17 cellular contexts compared by ENCODE assay signal in the genomic region with DNA sequence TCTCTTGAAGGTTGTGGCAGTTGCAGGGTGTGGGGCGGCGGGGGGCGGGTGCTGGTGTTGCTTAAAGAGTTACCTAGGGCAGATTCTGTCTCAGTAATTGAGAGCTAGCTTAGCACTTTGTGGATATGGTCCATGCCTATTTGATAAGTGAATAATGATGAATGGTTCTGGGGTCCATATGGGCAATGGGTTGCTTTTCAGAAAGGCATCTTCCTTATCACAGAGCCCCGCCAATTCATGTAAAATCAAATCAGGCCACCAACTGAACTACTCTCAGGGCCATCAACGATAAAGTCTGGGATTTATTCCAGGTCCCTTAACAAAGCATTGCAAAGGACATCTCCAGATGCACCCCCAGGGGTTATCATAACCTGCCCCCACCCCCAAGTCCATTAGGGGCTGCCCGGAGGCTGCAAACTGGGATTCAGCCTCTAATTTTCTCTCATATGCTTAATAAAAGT. TPM values are rescaled to one million over a fixed set of nuclear protein-coding genes. Genes with fewer than 3 reads are reported as not detected.
DNase-seq lines count a peak whose midpoint lies in the region; ATAC-seq and TF ChIP-seq lines count a peak whose summit lies in the region.
"Had no signal": no experiment of that assay in that cellular context is flagged by ENCODE, and none has a peak within 500 bp of the region (broad histone marks: within the 10 kb centered on the region; RNA-seq: fewer than 3 reads in every experiment).

No MANE protein-coding gene starts in this region.

- H3K36me3 Mint-ChIP-seq in nephron progenitor cell (ENCODE audit: low read depth) = no peaks in the 10 kb centered on the region
- no peaks in the 10 kb centered on the region for H3K36me3 Mint-ChIP-seq in immature natural killer cell
- H3K36me3 Mint-ChIP-seq: CD4-positive, alpha-beta memory T cell had no signal

- H3K4me2 ChIP-seq in SK-N-SH (no peak overlapping the region), mesendoderm (ENCODE audit: low read length) (no peak overlapping the region)

- H3K4me3 ChIP-seq in BE2C (ENCODE audit: low read depth, low read length) = peak overlapping the region; percentile 74
- H3K4me3 ChIP-seq in SK-N-SH (ENCODE audit: low read depth in 2 of 2, low read length in 1 of 2) = no peak overlapping the region
- no peak overlapping the region for H3K4me3 ChIP-seq in mesendoderm (ENCODE audit: low read length)
- H3K4me3 ChIP-seq: GM23248 had no signal

- H3K79me2 ChIP-seq in SK-N-SH (ENCODE audit: insufficient read depth) (no peaks in the 10 kb centered on the region), mesendoderm (ENCODE audit: control insufficient read depth, insufficient read depth, low read length) (no peaks in the 10 kb centered on the region)

- H3K36me3 ChIP-seq in BE2C (peaks cover 15% of the 10 kb centered on the region), SK-N-SH (replicated peaks in 1 of 2; ENCODE audit: control insufficient read depth in 1 of 2, insufficient read depth in 2 of 2, low read length in 1 of 2) (no peaks in the 10 kb centered on the region), mesendoderm (ENCODE audit: control insufficient read depth, insufficient read depth, low read length) (no peaks in the 10 kb centered on the region)

- TF ChIP-seq EP300 in SK-N-SH (IDR thresholded peaks at IDR 0.05; ENCODE audit: borderline replicate concordance in 1 of 2, low read depth in 1 of 2, low read length in 1 of 2) = peak; percentile 22 to 96; a peak in 3 of 4 replicates

- H3K79me1 ChIP-seq in mesendoderm (ENCODE audit: low read length) = no peaks in the 10 kb centered on the region

- H3K27ac Mint-ChIP-seq in nephron progenitor cell (no peak overlapping the region), immature natural killer cell (no peak overlapping the region)
- H3K27ac Mint-ChIP-seq: B cell; CD4-positive, alpha-beta memory T cell had no signal

- H2BK120ac ChIP-seq in mesendoderm (ENCODE audit: low read depth, low read length) = no peak overlapping the region

- H3K18ac ChIP-seq in mesendoderm (ENCODE audit: low read length) = no peak overlapping the region

- peaks cover 52% of the 10 kb centered on the region for H3K4me1 ChIP-seq in BE2C
- H3K4me1 ChIP-seq in SK-N-SH (ENCODE audit: control insufficient read depth in 1 of 2, insufficient read depth in 2 of 2, low read depth in 1 of 2, low read length in 1 of 2) = peaks cover 0 to 54% of the 10 kb centered on the region in 2 experiments; a peak in 2 of 4 replicates
- peaks cover 2% of the 10 kb centered on the region for H3K4me1 ChIP-seq in mesendoderm (ENCODE audit: control insufficient read depth, low read depth, low read length)

- no peak overlapping the region for H2AK5ac ChIP-seq in mesendoderm (ENCODE audit: low read length)

- H3K9ac ChIP-seq in SK-N-SH (no peak overlapping the region), mesendoderm (ENCODE audit: low read length) (no peak overlapping the region)
- H3K9ac ChIP-seq: GM23248 had no signal

- WGBS in SK-N-SH (ENCODE audit: low lambda C conversion rate) = 37% methylated on average over 6 of the region's 6 CpGs
- WGBS in mesendoderm (ENCODE audit: extremely low coverage, insufficient coverage, low lambda C conversion rate) = no CpG with 5 or more reads among the region's 6 CpGs

- H4K20me1 ChIP-seq in SK-N-SH (ENCODE audit: insufficient read depth) = no peaks in the 10 kb centered on the region

- H3K4me3 Mint-ChIP-seq in nephron progenitor cell (peak overlapping the region; percentile 22), immature natural killer cell (no peak overlapping the region)

- no peak overlapping the region for H4K5ac ChIP-seq in mesendoderm (ENCODE audit: low read length)

- no peak overlapping the region for H3K56ac ChIP-seq in mesendoderm (ENCODE audit: low read length)

- H4K8ac ChIP-seq in mesendoderm (ENCODE audit: low read depth, low read length) = no peak overlapping the region

- no peak overlapping the region for H2BK5ac ChIP-seq in mesendoderm (ENCODE audit: low read length)

- DNase-seq in BE2C (peak; percentile 93), SK-N-SH (peak; percentile 84), left kidney (ENCODE audit: low read depth, low spot score) (peak; percentile 33), nephron progenitor cell (no peak), activated T-cell treated with anti-CD3 and anti-CD28 coated beads for 4 hours (no peak), immature natural killer cell (no peak), mesendoderm (no peak)
- DNase-seq: CD4-positive, alpha-beta memory T cell; COR-L47; DMS153; DMS79 treated with DMSO at 0.1 percent for 48 hours; H7 had no signal

- H2AFZ ChIP-seq in SK-N-SH (ENCODE audit: low read depth) = no peak overlapping the region
- H2AFZ ChIP-seq: GM23248 had no signal

- H3K27me3 ChIP-seq in BE2C = no peaks in the 10 kb centered on the region
- peaks cover 46% of the 10 kb centered on the region for H3K27me3 ChIP-seq in SK-N-SH (ENCODE audit: insufficient read depth)
- peaks cover 32% of the 10 kb centered on the region for H3K27me3 ChIP-seq in mesendoderm (ENCODE audit: insufficient read depth, low read length, poor library complexity)

- TF ChIP-seq RAD21 in SK-N-SH (IDR thresholded peaks at IDR 0.05; ENCODE audit: low read length) = no peak; the same call in 1 of the 2 replicates

- ATAC-seq in HG03342 (IDR thresholded peaks at IDR 0.05; ENCODE audit: unreplicated experiment) = no peak
- ATAC-seq: HepG2 had no signal

- H3K27me3 Mint-ChIP-seq in nephron progenitor cell (ENCODE audit: low read depth, poor library complexity) = peaks cover 67% of the 10 kb centered on the region
- peaks cover 22 to 35% (median 25%) of the 10 kb centered on the region in 3 donors for H3K27me3 Mint-ChIP-seq in immature natural killer cell (ENCODE audit: low read depth in 3 of 3)

- H3K23ac ChIP-seq in mesendoderm (ENCODE audit: low read length) = no peak overlapping the region

- H2BK15ac ChIP-seq in mesendoderm (replicated peaks; ENCODE audit: low read depth) = no peak overlapping the region

- POLR2A ChIA-PET in SK-N-SH (lab: Yijun Ruan, JAX) = interaction anchor here (1.1 to 3.9 kb wide), 3 partner anchors 14 to 24 kb away, joined by 4 to 32 read pairs (median 6); no protein-coding TSS in a partner anchor

- H3K9me2 ChIP-seq in SK-N-SH = no peaks in the 10 kb centered on the region

- no peaks in the 10 kb centered on the region for H3K9me3 ChIP-seq in BE2C
- H3K9me3 ChIP-seq in SK-N-SH = no peaks in the 10 kb centered on the region

- H3K27ac ChIP-seq in SK-N-SH (ENCODE audit: low read depth in 2 of 2, low read length in 1 of 2) = peak overlapping the region in 1 of 2 experiments; percentile 100; a peak in 2 of 4 replicates
- H3K27ac ChIP-seq in mesendoderm (ENCODE audit: low read depth, low read length) = no peak overlapping the region
- H3K27ac ChIP-seq: C4-2B, GM23248 had no signal

- peaks cover 5% of the 10 kb centered on the region for H3F3A ChIP-seq in SK-N-SH (replicated peaks; ENCODE audit: insufficient read depth)

- no peak overlapping the region for H3K4ac ChIP-seq in mesendoderm (ENCODE audit: low read depth, low read length)

- TF ChIP-seq CTCF in BE2C (IDR thresholded peaks at IDR 0.05; ENCODE audit: low read depth, low read length) = no peak
- no peak for TF ChIP-seq CTCF in SK-N-SH (IDR thresholded peaks at IDR 0.05)
- TF ChIP-seq CTCF in nephron progenitor cell (IDR thresholded peaks at IDR 0.05) = no peak

- no peaks in the 10 kb centered on the region for H3K9me3 Mint-ChIP-seq in nephron progenitor cell
- H3K9me3 Mint-ChIP-seq in immature natural killer cell = no peaks in the 10 kb centered on the region
- H3K9me3 Mint-ChIP-seq: CD4-positive, alpha-beta memory T cell had no signal

- H3K4me1 Mint-ChIP-seq in nephron progenitor cell = peaks cover 26% of the 10 kb centered on the region
- peaks cover 14 to 16% of the 10 kb centered on the region in 2 donors for H3K4me1 Mint-ChIP-seq in immature natural killer cell

- CTCF ChIA-PET in SK-N-SH (lab: Yijun Ruan, JAX) = interaction anchor here (1.8 to 20.2 kb wide), 5 partner anchors 10 to 62 kb away, joined by 5 to 493 read pairs (median 21); partner anchors contain the start of gene RBM28

TF ChIP-seq in SK-N-SH, 30 proteins besides CTCF, POLR2A, EP300 and RAD21 (continues in another document):
- TF ChIP-seq MAX (IDR thresholded peaks at IDR 0.05; ENCODE audit: low read depth) (no peak), RXRA (IDR thresholded peaks at IDR 0.05; ENCODE audit: borderline replicate concordance, low read depth) (no peak)
- TF ChIP-seq, protein P1, sequence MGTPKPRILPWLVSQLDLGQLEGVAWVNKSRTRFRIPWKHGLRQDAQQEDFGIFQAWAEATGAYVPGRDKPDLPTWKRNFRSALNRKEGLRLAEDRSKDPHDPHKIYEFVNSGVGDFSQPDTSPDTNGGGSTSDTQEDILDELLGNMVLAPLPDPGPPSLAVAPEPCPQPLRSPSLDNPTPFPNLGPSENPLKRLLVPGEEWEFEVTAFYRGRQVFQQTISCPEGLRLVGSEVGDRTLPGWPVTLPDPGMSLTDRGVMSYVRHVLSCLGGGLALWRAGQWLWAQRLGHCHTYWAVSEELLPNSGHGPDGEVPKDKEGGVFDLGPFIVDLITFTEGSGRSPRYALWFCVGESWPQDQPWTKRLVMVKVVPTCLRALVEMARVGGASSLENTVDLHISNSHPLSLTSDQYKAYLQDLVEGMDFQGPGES (IDR thresholded peaks at IDR 0.05; ENCODE audit: low read depth, low read length) = no peak

RNA-seq across cellular contexts. Expression of gene PRRT4, which starts 1.8 kb away (rescaled TPM):
- 252 TPM for polyA plus RNA-seq in BE2C (2012; ENCODE audit: insufficient read depth, insufficient read length, low read depth)
- 1.5 and 3.4 TPM in 2 replicates for polyA plus RNA-seq in SK-N-SH (2012; rRNA removed)
- polyA plus RNA-seq in SK-N-SH (2012; cell fraction: cytosol; rRNA removed) = 1.8 and 5.2 TPM in 2 replicates
- polyA plus RNA-seq in SK-N-SH (2012; cell fraction: nucleus; rRNA removed) = 8.1 and 19.1 TPM in 2 replicates
- under 1 TPM in 1 of 3 donors, not detected in 2; 0.08 TPM for polyA plus RNA-seq in immature natural killer cell
- 0.22 TPM for polyA plus RNA-seq in mesendoderm (2013, experiment 1 of 2)
- polyA plus RNA-seq in mesendoderm (2013, experiment 2 of 2) = 0.22 TPM
- polyA plus RNA-seq: GM23248, HepG2 had no signal

RNA-seq across cellular contexts. Expression of gene RBM28, which starts 19.6 kb away (rescaled TPM):
- 43.9 TPM for polyA plus RNA-seq in BE2C (2012; ENCODE audit: insufficient read depth, insufficient read length, low read depth)
- 29.1 and 33.0 TPM in 2 replicates for polyA plus RNA-seq in SK-N-SH (2012; rRNA removed)
- 23.7 and 24.9 TPM in 2 replicates for polyA plus RNA-seq in SK-N-SH (2012; cell fraction: cytosol; rRNA removed)
- polyA plus RNA-seq in SK-N-SH (2012; cell fraction: nucleus; rRNA removed) = 72.3 and 94.0 TPM in 2 replicates
- polyA plus RNA-seq in immature natural killer cell = 10 to 100 TPM in 1 of 3 donors, 1 to 10 TPM in 2; 3.0 to 14.1 (median 7.5) TPM
- 49.4 TPM for polyA plus RNA-seq in mesendoderm (2013, experiment 1 of 2)
- polyA plus RNA-seq in mesendoderm (2013, experiment 2 of 2) = 48.4 TPM

RNA-seq across cellular contexts. Expression of gene IMPDH1, which starts 46.5 kb away (rescaled TPM):
- polyA plus RNA-seq in BE2C (2012; ENCODE audit: insufficient read depth, insufficient read length, low read depth) = 265 TPM
- 80.4 and 82.0 TPM in 2 replicates for polyA plus RNA-seq in SK-N-SH (2012; rRNA removed)
- 32.4 and 59.8 TPM in 2 replicates for polyA plus RNA-seq in SK-N-SH (2012; cell fraction: cytosol; rRNA removed)
- 120 and 129 TPM in 2 replicates for polyA plus RNA-seq in SK-N-SH (2012; cell fraction: nucleus; rRNA removed)
- polyA plus RNA-seq in immature natural killer cell = 10 to 100 TPM; 39.0 to 66.0 (median 53.3) TPM
- polyA plus RNA-seq in mesendoderm (2013, experiment 1 of 2) = 20.1 TPM
- polyA plus RNA-seq in mesendoderm (2013, experiment 2 of 2) = 19.7 TPM

Comparison
In these comparisons a context has a peak if more than half of its experiments do, and no peak if none do; other contexts are left out.
1. DNase-seq: peak in BE2C (single experiment), SK-N-SH (single experiment) and left kidney (single experiment); none in nephron progenitor cell (single experiment), activated T-cell treated with anti-CD3 and anti-CD28 coated beads for 4 hours (single experiment), immature natural killer cell (0 of 3) and mesendoderm (single experiment).